Comparison of ENCODE assay signal across 8 cellular contexts in the genomic region with DNA sequence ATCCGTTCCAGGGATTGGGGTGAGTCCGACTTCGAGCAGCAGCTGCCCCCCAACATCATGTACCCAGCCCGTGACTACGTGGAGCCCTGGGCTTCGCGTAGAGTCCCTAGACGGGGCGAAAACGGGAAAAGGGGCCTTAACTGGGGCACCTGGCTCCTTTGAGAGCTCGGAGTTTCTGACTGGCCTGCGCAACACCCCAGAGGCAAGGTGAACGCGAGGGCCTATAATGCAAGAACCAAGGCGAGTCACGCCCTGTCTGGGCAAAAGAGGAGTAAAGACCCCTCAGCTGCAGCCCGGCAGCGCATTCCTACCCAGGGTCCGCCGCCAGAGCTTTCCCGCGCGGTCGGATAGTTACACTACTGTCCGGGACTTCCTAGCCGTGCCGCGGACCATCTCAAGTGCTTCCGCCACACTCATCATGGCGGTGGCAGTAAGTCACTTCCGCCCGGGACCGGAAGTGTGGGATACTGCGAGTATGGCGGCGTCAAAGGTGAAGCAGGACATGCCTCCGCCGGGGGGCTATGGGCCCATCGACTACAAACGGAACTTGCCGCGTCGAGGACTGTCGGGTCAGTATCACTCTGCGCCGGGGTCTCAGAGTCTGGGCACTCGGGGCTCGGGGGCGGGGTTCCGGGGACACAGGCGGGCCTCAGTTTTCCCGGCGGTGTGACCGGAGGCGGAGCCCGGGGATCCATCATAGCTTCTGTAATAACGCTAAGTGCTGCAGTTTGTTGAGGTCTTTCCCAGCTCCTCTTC. TPM values are rescaled to one million over a fixed set of nuclear protein-coding genes. Genes with fewer than 3 reads are reported as not detected.
DNase-seq lines count a peak whose midpoint lies in the region; ATAC-seq and TF ChIP-seq lines count a peak whose summit lies in the region.

Gene NDUFA13, plus strand, starts transcription at position 462 of the 756 bp plus-strand sequence. Its CDS starts 14 bp downstream, at position 476.

- H3K4me1 ChIP-seq in CD8-positive, alpha-beta T cell (ENCODE audit: insufficient read depth, low read length): peaks cover 23% of the 10 kb centered on the region

- H3K36me3 Mint-ChIP-seq in CD8-positive, alpha-beta T cell: peaks cover 22% of the 10 kb centered on the region

- H3K4me3 Mint-ChIP-seq in CD8-positive, alpha-beta T cell: peak within 1 kb of the TSS; percentile 97

- peaks cover 30% of the 10 kb centered on the region for H3K4me1 Mint-ChIP-seq in CD8-positive, alpha-beta T cell (ENCODE audit: low read depth)

- no peaks in the 10 kb centered on the region for H3K9me3 Mint-ChIP-seq in CD8-positive, alpha-beta T cell

- no peak for TF ChIP-seq CTCF in CD8-positive, alpha-beta T cell (IDR thresholded peaks at IDR 0.05)

- peak; percentile 89 for ATAC-seq in CD8-positive, alpha-beta T cell
- ATAC-seq in GM19468 (IDR thresholded peaks at IDR 0.05; ENCODE audit: extremely low read depth, unreplicated experiment): peak; percentile 88

- H3K4me3 ChIP-seq in CD8-positive, alpha-beta T cell (ENCODE audit: low read depth, low read length): peak within 1 kb of the TSS; percentile 99

- POLR2A ChIA-PET in CD8-positive, alpha-beta T cell (lab: Charles Lee): interaction anchor here (0.6 to 2.0 kb wide), 10 partner anchors 9 to 217 kb away, joined by 3 to 7 read pairs (median 3); partner anchors contain the start of genes GATAD2A, ZNF101 and ZNF14

- peak; percentile 87 to 99 (median 93) for DNase-seq in CD8-positive, alpha-beta T cell
- DNase-seq in HS-5 (ENCODE audit: low read depth) (peak; percentile 78), NK-92 (lab: John Stamatoyannopoulos, UW; ENCODE audit: unreplicated experiment) (peak; percentile 53), lung microvascular endothelial cell (ENCODE audit: low read depth in 2 of 2) (peak; percentile 94 to 96)
- peak; percentile 82 to 88 for DNase-seq in activated CD8-positive, alpha-beta memory T cell treated with anti-CD3 and anti-CD28 coated beads for 1 hour (ENCODE audit: extremely low read depth in 1 of 2, low read depth in 1 of 2)
- peak; percentile 95 for DNase-seq in effector CD8-positive, alpha-beta T cell (lab: John Stamatoyannopoulos, UW)
- peak; percentile 86 to 94 (median 89) for DNase-seq in stimulated activated CD4-positive, alpha-beta T cell treated with anti-CD3 and anti-CD28 coated beads, TNF-alpha, amount 100 ng/mL, for 4 hours (ENCODE audit: low read depth in 3 of 3)

- H3K36me3 ChIP-seq in CD8-positive, alpha-beta T cell (ENCODE audit: insufficient read depth, low read length): no peaks in the 10 kb centered on the region

- H3K27ac ChIP-seq in CD8-positive, alpha-beta T cell (ENCODE audit: low read depth, low read length): peak within 1 kb of the TSS; percentile 80

- H3K27me3 Mint-ChIP-seq in CD8-positive, alpha-beta T cell (ENCODE audit: low read depth): no peaks in the 10 kb centered on the region

- no peaks in the 10 kb centered on the region for H3K27me3 ChIP-seq in CD8-positive, alpha-beta T cell (ENCODE audit: insufficient read depth, low read length)

- CTCF ChIA-PET in CD8-positive, alpha-beta T cell (lab: Charles Lee): interaction anchor here (0.8 to 1.4 kb wide), 4 partner anchors 13 to 103 kb away, joined by 3 to 9 read pairs (median 4); partner anchors contain the start of gene YJEFN3

- H3K9me3 ChIP-seq in CD8-positive, alpha-beta T cell (ENCODE audit: low read length): no peaks in the 10 kb centered on the region

- intact Hi-C loops in CD8-positive, alpha-beta T cell (cut with DNase I, micrococcal nuclease): loop anchor here (1.0 to 10.0 kb wide), 11 partner anchors 25 to 451 kb away; partner anchors contain the start of genes ZNF253 (in 2 of the 2), GATAD2A (in 1 of the 2), GMIP (in 1 of the 2) and MAU2 (in 1 of the 2)

- peak within 1 kb of the TSS; percentile 96 for H3K27ac Mint-ChIP-seq in CD8-positive, alpha-beta T cell

RNA-seq across cellular contexts. Expression of gene NDUFA13, which starts in this region (rescaled TPM):
- total RNA-seq in CD8-positive, alpha-beta T cell: 100 to 1,000 TPM; 151 to 166 TPM
- 231 and 292 TPM in 2 replicates for total RNA-seq in lung microvascular endothelial cell

Comparison
In these comparisons a context has a peak if more than half of its experiments do, and no peak if none do; other contexts are left out.
1. Peak in every context shown above with its lines: DNase-seq, ATAC-seq, H3K4me3 ChIP-seq and H3K27ac ChIP-seq.